In the genomic region with DNA sequence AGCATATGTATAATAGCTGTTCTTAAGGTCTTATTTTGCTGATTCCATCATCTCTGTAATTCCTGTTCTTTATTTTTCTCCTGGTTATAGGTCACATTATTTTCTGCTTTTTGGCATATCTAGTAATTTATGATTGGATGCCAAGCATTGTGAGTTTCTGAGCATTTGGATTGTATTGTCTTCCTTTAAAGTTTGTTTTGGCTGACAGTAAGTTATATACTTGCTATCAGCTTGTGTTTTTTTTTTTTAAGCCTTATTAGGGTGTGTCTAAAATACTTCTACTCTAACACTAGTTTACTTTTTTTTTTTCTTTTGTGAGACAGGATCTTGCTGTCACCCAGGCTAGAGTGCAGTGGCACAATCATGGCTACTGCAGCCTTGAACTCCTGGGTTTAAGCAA, we compare ENCODE assay signal across 1 cellular context.
TF ChIP-seq lines count a peak whose summit lies in the region.

No MANE protein-coding gene starts in this region.

TF ChIP-seq in endothelial cell of umbilical vein, 7 proteins besides CTCF, POLR2A, EP300 and RAD21:
- TF ChIP-seq EZH2 (IDR thresholded peaks at IDR 0.05; ENCODE audit: borderline replicate concordance, low read depth, low read length, severe bottlenecking) = no peak
- no peak for TF ChIP-seq JUN (IDR thresholded peaks at IDR 0.05; ENCODE audit: borderline replicate concordance, insufficient read depth, insufficient read length, low read depth)
- no peak for TF ChIP-seq FOS (IDR thresholded peaks at IDR 0.05; ENCODE audit: borderline replicate concordance, insufficient read depth, low read length)
- no peak for TF ChIP-seq POLR2AphosphoS5 (IDR thresholded peaks at IDR 0.05; ENCODE audit: insufficient read depth, low read depth, low read length)
- no peak for TF ChIP-seq GATA2 (IDR thresholded peaks at IDR 0.05; ENCODE audit: insufficient read depth, insufficient read length, low read depth, low read length)
- TF ChIP-seq MYC (IDR thresholded peaks at IDR 0.05; ENCODE audit: low read depth, low read length) = no peak
- TF ChIP-seq, protein P1, sequence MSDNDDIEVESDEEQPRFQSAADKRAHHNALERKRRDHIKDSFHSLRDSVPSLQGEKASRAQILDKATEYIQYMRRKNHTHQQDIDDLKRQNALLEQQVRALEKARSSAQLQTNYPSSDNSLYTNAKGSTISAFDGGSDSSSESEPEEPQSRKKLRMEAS (IDR thresholded peaks at IDR 0.05; ENCODE audit: insufficient read depth, insufficient read length) = no peak
